Comparison of ENCODE assay signal across 13 cellular contexts in the genomic region with DNA sequence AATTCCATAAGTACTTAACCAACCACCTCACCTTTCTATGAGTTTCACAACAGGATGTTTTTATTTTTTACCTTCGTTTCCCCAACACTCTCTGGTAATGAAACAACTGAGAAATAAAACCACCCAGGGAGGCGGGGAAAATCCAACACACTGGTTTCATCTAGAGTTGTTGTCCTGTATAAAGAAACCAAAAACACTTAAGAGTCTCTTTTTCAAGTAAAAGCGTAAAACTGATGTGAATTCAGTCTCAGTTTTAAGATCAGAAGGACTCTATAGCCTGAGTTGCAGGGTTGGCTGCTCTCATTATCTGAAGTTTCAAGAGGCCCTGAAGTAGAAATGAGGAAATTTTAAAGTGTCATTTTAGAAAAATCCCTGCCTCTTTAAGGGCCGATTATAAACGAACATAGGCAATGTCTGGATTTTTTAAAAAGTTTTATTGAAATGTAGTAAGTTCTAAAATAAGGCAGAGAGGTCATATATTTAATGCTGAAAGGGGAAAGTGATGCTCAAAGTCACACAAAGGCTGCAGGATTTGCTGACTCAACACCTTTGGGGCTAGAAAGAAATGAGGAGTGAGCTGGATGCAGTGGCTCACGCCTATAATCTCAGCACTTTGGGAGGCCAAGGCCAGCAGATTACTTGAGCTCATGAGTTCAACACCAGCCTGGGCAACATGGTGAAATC. TPM values are rescaled to one million over a fixed set of nuclear protein-coding genes. Genes with fewer than 3 reads are reported as not detected.
DNase-seq lines count a peak whose midpoint lies in the region; ATAC-seq, FAIRE-seq and TF ChIP-seq lines count a peak whose summit lies in the region.
"Had no signal": no experiment of that assay in that cellular context is flagged by ENCODE, and none has a peak within 500 bp of the region (broad histone marks: within the 10 kb centered on the region; RNA-seq: fewer than 3 reads in every experiment).

No MANE protein-coding gene starts in this region.

- CTCF ChIA-PET in A549 (lab: Yijun Ruan, JAX) (interaction anchor here (0.8 to 1.4 kb wide), 3 partner anchors 42 to 214 kb away, joined by 3 to 6 read pairs (median 4); no protein-coding TSS in a partner anchor), PC-3 (lab: Charles Lee) (no interaction called here), A673 (lab: Charles Lee) (no interaction called here)

- peaks cover 2% of the 10 kb centered on the region for H3K9me3 Mint-ChIP-seq in activated naive CD8-positive, alpha-beta T cell treated with anti-CD3 and anti-CD28 coated beads for 36 hours

- 68% methylated on average over 6 of the region's 6 CpGs for WGBS in A549 (ENCODE audit: missing lambda C conversion rate)

- no peak for TF ChIP-seq POLR2A in A549 (IDR thresholded peaks at IDR 0.05; ENCODE audit: low read length)

- no peaks in the 10 kb centered on the region for H3F3A ChIP-seq in PC-3 (ENCODE audit: low read length, unreplicated experiment)

- no peak for TF ChIP-seq EP300 in A549 (IDR thresholded peaks at IDR 0.05)

- no peak overlapping the region for H3K9ac ChIP-seq in PC-3 (ENCODE audit: low read length)
- H3K9ac ChIP-seq: BLaER1 treated with 17β-estradiol and CSF1 and Interleukin-3, amounts not matched to agents 10 nM and 100 nM had no signal

- intact Hi-C loops in PC-3 (cut with micrococcal nuclease) (no loop called here), A673 (cut with micrococcal nuclease; ENCODE audit: unreplicated experiment) (no loop called here)

- TF ChIP-seq CTCF in A549 (IDR thresholded peaks at IDR 0.05): no peak
- no peak for TF ChIP-seq CTCF in PC-3 (conservative IDR thresholded peaks at IDR 0.05; ENCODE audit: low read depth, low read length)
- TF ChIP-seq CTCF in A673 (conservative IDR thresholded peaks at IDR 0.05; ENCODE audit: low read depth, low read length): no peak

- H4K20me1 ChIP-seq in PC-3 (ENCODE audit: low read length): no peaks in the 10 kb centered on the region

- POLR2A ChIA-PET in A549 (lab: Yijun Ruan, JAX) (no interaction called here), PC-3 (lab: Charles Lee; ENCODE audit: unreplicated experiment) (no interaction called here), A673 (lab: Charles Lee; ENCODE audit: low non-redundant PET) (no interaction called here)

- H2AFZ ChIP-seq in PC-3 (ENCODE audit: low read length): no peak overlapping the region

- no peak overlapping the region for H3K4me2 ChIP-seq in A549
- H3K4me2 ChIP-seq in PC-3 (ENCODE audit: low read length): no peak overlapping the region
- H3K4me2 ChIP-seq: BLaER1 treated with 17β-estradiol and CSF1 and Interleukin-3, amounts not matched to agents 10 nM and 100 nM had no signal

- H3K4me3 ChIP-seq in A549 (no peak overlapping the region), PC-3 (ENCODE audit: low read length) (no peak overlapping the region), A673 (ENCODE audit: low read depth, low read length, poor library complexity, severe bottlenecking) (no peak overlapping the region)
- H3K4me3 ChIP-seq: BLaER1 treated with 17β-estradiol and CSF1 and Interleukin-3, amounts not matched to agents 10 nM and 100 nM had no signal

- FAIRE-seq in A549 (lab: Jason Lieb, UNC): no peak

- H3K36me3 ChIP-seq in PC-3 (ENCODE audit: low read depth, low read length) (peaks cover 6% of the 10 kb centered on the region), A673 (ENCODE audit: insufficient read depth, low read length, poor library complexity, severe bottlenecking) (no peaks in the 10 kb centered on the region)

- no peak for TF ChIP-seq RAD21 in A549 (conservative IDR thresholded peaks at IDR 0.05 in 1 of 2, IDR thresholded peaks at IDR 0.05 in 1 of 2)

- H3K9me3 ChIP-seq in A549: no peaks in the 10 kb centered on the region
- H3K9me3 ChIP-seq in PC-3 (ENCODE audit: low read length): no peaks in the 10 kb centered on the region
- H3K9me3 ChIP-seq in A673 (ENCODE audit: low read depth, low read length, poor library complexity, severe bottlenecking): no peaks in the 10 kb centered on the region
- H3K9me3 ChIP-seq: BLaER1 treated with 17β-estradiol and CSF1 and Interleukin-3, amounts not matched to agents 10 nM and 100 nM had no signal

- H3K79me2 ChIP-seq in PC-3 (ENCODE audit: low read length): no peaks in the 10 kb centered on the region

- H3K27ac Mint-ChIP-seq in activated naive CD8-positive, alpha-beta T cell treated with anti-CD3 and anti-CD28 coated beads for 36 hours: peak overlapping the region; percentile 65

- H3K27ac ChIP-seq in A549 (no peak overlapping the region), PC-3 (ENCODE audit: low read length) (no peak overlapping the region), A673 (ENCODE audit: low read depth, low read length, poor library complexity, severe bottlenecking) (no peak overlapping the region)
- H3K27ac ChIP-seq: BLaER1 treated with 17β-estradiol and CSF1 and Interleukin-3, amounts not matched to agents 10 nM and 100 nM had no signal

- H3K27me3 Mint-ChIP-seq in activated naive CD8-positive, alpha-beta T cell treated with anti-CD3 and anti-CD28 coated beads for 36 hours: no peaks in the 10 kb centered on the region

- no peaks in the 10 kb centered on the region for H3K9me2 ChIP-seq in PC-3 (replicated peaks; ENCODE audit: low read length)

- no peaks in the 10 kb centered on the region for H3K27me3 ChIP-seq in PC-3 (ENCODE audit: low read length)
- H3K27me3 ChIP-seq in A673 (replicated peaks; ENCODE audit: insufficient read depth, low read depth, low read length, poor library complexity): no peaks in the 10 kb centered on the region
- H3K27me3 ChIP-seq: BLaER1 treated with 17β-estradiol and CSF1 and Interleukin-3, amounts not matched to agents 10 nM and 100 nM had no signal

- BruUV-seq in PC-3 (replicated peaks; lab: Mats Ljungman, UMichigan) (no TSS peak), A673 (replicated peaks; lab: Mats Ljungman, UMichigan) (no TSS peak)

- DNase-seq in A549 (ENCODE audit: low read depth in 1 of 2, low spot score in 1 of 2) (no peak), GM03348 (ENCODE audit: low spot score) (no peak), SHP77 (lab: John Stamatoyannopoulos, UW) (no peak), PC-3 (no peak), A673 (ENCODE audit: low spot score) (no peak)
- DNase-seq in activated naive CD8-positive, alpha-beta T cell treated with anti-CD3 and anti-CD28 coated beads for 36 hours: peak; percentile 8
- DNase-seq: Kasumi-1, NCI-H510A, substantia nigra, SW 1271 had no signal

- H3K4me3 Mint-ChIP-seq in activated naive CD8-positive, alpha-beta T cell treated with anti-CD3 and anti-CD28 coated beads for 36 hours: no peak overlapping the region

- H3K4me1 Mint-ChIP-seq in activated naive CD8-positive, alpha-beta T cell treated with anti-CD3 and anti-CD28 coated beads for 36 hours: peaks cover 18% of the 10 kb centered on the region

- no peak for ATAC-seq in A549
- peak; percentile 69 for ATAC-seq in GM18873 (IDR thresholded peaks at IDR 0.05; ENCODE audit: low FRiP score, unreplicated experiment)
- ATAC-seq in HG03135 (IDR thresholded peaks at IDR 0.05; ENCODE audit: unreplicated experiment): peak; percentile 62
- no peak for ATAC-seq in PC-3

- peaks cover 36% of the 10 kb centered on the region for H3K36me3 Mint-ChIP-seq in activated naive CD8-positive, alpha-beta T cell treated with anti-CD3 and anti-CD28 coated beads for 36 hours

- H3K4me1 ChIP-seq in A549: no peaks in the 10 kb centered on the region; the same call in 2 of the 3 replicates
- no peaks in the 10 kb centered on the region for H3K4me1 ChIP-seq in PC-3 (ENCODE audit: insufficient read depth, low read length)
- H3K4me1 ChIP-seq in A673 (ENCODE audit: insufficient read depth, low read length, poor library complexity, severe bottlenecking): no peaks in the 10 kb centered on the region

TF ChIP-seq in A549, 52 proteins besides CTCF, POLR2A, EP300 and RAD21:
- TF ChIP-seq MAFK (IDR thresholded peaks at IDR 0.05; ENCODE audit: partially characterized antibody): peak; percentile 96
- TF ChIP-seq HEYL (CRISPR knock-in tag; IDR thresholded peaks at IDR 0.05): no peak

RNA-seq across cellular contexts. Expression of gene HIGD1C, which starts 27.2 kb away (rescaled TPM):
- polyA plus RNA-seq in A549 (2011; rRNA removed): not detected in 2 replicates
- polyA plus RNA-seq in A549 (2012; cell fraction: cytosol; rRNA removed): not detected in 2 replicates
- polyA plus RNA-seq in A549 (2012; cell fraction: nucleus; rRNA removed): not detected in 2 replicates
- not detected in 3 replicates for polyA plus RNA-seq in A549 (2017; fragmentation: RNase III; extraction: RNeasy Plus Mini Kit Qiagen cat#74134 plus additional on column Dnase treatment)
- not detected in 2 replicates for polyA minus RNA-seq in A549 (2011; rRNA and poly(A)+ RNA removed)
- total RNA-seq in activated naive CD8-positive, alpha-beta T cell treated with anti-CD3 and anti-CD28 coated beads for 36 hours: not detected
- not detected in 2 replicates for total RNA-seq in PC-3 (2014; rRNA removed)
- not detected in 2 replicates for total RNA-seq in A673 (2021)

RNA-seq across cellular contexts. Expression of gene SLC11A2, which starts 46.7 kb away (rescaled TPM):
- polyA plus RNA-seq in A549 (2011; rRNA removed) (80.7 and 82.6 TPM in 2 replicates), A549 (2017; fragmentation: RNase III; extraction: RNeasy Plus Mini Kit Qiagen cat#74134 plus additional on column Dnase treatment) (28.3 to 31.6 TPM (median 30.8 TPM) in 3 replicates)
- 33.1 and 42.8 TPM in 2 replicates for polyA plus RNA-seq in A549 (2012; cell fraction: cytosol; rRNA removed)
- polyA plus RNA-seq in A549 (2012; cell fraction: nucleus; rRNA removed): 43.9 and 98.0 TPM in 2 replicates
- polyA minus RNA-seq in A549 (2011; rRNA and poly(A)+ RNA removed): 76.3 and 109 TPM in 2 replicates
- 10 to 100 TPM; 24.5 to 27.3 TPM for total RNA-seq in activated naive CD8-positive, alpha-beta T cell treated with anti-CD3 and anti-CD28 coated beads for 36 hours
- total RNA-seq in PC-3 (2014; rRNA removed) (28.4 and 38.8 TPM in 2 replicates), A673 (2021) (33.9 and 47.6 TPM in 2 replicates)

Comparison
In these comparisons a context has a peak if more than half of its experiments do, and no peak if none do; other contexts are left out.
1. ATAC-seq: peak in GM18873 (single experiment) and HG03135 (single experiment); none in A549 (0 of 2) and PC-3 (single experiment).